ENCODE assay signal across 18 cellular contexts in the genomic region with DNA sequence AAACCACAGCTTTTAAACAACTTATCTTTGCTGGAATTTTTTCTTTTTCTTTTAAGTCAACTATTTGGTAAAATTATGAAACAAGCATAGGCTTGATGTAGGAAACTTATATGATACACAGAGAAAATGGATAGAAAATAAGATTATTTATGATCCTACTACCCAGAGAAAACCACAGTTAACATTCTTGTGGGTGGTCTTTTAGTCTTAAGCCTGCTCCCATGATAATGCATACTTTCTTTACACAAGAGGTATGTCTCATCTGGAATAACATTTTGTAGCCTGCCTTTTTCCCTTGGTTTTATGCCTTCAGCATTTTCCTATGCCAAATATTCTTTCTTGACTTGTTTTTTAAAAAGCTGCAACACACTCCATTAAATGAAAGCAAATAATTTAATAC. TPM values are rescaled to one million over a fixed set of nuclear protein-coding genes. Genes with fewer than 3 reads are reported as not detected.
DNase-seq lines count a peak whose midpoint lies in the region; ATAC-seq and TF ChIP-seq lines count a peak whose summit lies in the region.
"Had no signal": no experiment of that assay in that cellular context is flagged by ENCODE, and none has a peak within 500 bp of the region (broad histone marks: within the 10 kb centered on the region; RNA-seq: fewer than 3 reads in every experiment).

No MANE protein-coding gene starts in this region.

- H3K36me3 ChIP-seq in RWPE2 (ENCODE audit: low read depth), result no peaks in the 10 kb centered on the region
- no peaks in the 10 kb centered on the region for H3K36me3 ChIP-seq in osteoblast (ENCODE audit: insufficient read depth, low read length)
- no peaks in the 10 kb centered on the region for H3K36me3 ChIP-seq in heart left ventricle

- no peaks in the 10 kb centered on the region for H3K79me2 ChIP-seq in osteoblast (ENCODE audit: insufficient read depth, low read length)

- DNase-seq in AG10803 (ENCODE audit: low read depth) (peak; percentile 46), RWPE2 (ENCODE audit: low spot score) (no peak), fibroblast of the aortic adventitia (ENCODE audit: low read depth) (peak; percentile 34), osteoblast (ENCODE audit: insufficient read length, low spot score, missing footprints) (no peak), heart left ventricle (no peak), NCI-H2196 (lab: John Stamatoyannopoulos, UW; ENCODE audit: unreplicated experiment) (no peak), GM10266 (ENCODE audit: extremely low spot score) (no peak)
- DNase-seq: ACHN; AML-193; CD4-positive, alpha-beta T cell; DMS153; DMS79 treated with DMSO at 0.1 percent for 48 hours; GF-D8; HCEC 1CT had no signal

- no peak overlapping the region for H2AFZ ChIP-seq in osteoblast (ENCODE audit: low read length)
- H2AFZ ChIP-seq: GM23338 had no signal

- no peaks in the 10 kb centered on the region for H4K20me1 ChIP-seq in osteoblast (ENCODE audit: insufficient read depth, low read length)

- no peak overlapping the region for H3K4me2 ChIP-seq in osteoblast (ENCODE audit: insufficient read depth, low read length)
- H3K4me2 ChIP-seq: GM23338 had no signal

- H3K27ac ChIP-seq in RWPE2 (ENCODE audit: poor library complexity, severe bottlenecking) (peak overlapping the region; percentile 62), osteoblast (ENCODE audit: low read depth, low read length) (peak overlapping the region; percentile 9), heart left ventricle (no peak overlapping the region)
- H3K27ac ChIP-seq: C4-2B, HL-60 had no signal

- TF ChIP-seq POLR2A in heart left ventricle (IDR thresholded peaks at IDR 0.05), result no peak

- TF ChIP-seq CTCF in AG10803 (conservative IDR thresholded peaks at IDR 0.05; ENCODE audit: low read length) (no peak), RWPE2 (IDR thresholded peaks at IDR 0.05; ENCODE audit: poor library complexity, severe bottlenecking) (no peak), fibroblast of the aortic adventitia (IDR thresholded peaks at IDR 0.05; ENCODE audit: insufficient read depth, low read length) (no peak), osteoblast (IDR thresholded peaks at IDR 0.05; ENCODE audit: extremely low read depth, low read depth, low read length) (no peak), heart left ventricle (IDR thresholded peaks at IDR 0.05) (no peak), GM10266 (IDR thresholded peaks at IDR 0.05; ENCODE audit: control insufficient read depth, insufficient read depth, low read depth, missing control alignments) (no peak)

- H3K27me3 ChIP-seq in RWPE2 (ENCODE audit: insufficient read depth, poor library complexity, severe bottlenecking) (no peaks in the 10 kb centered on the region), osteoblast (ENCODE audit: insufficient read depth, low read length) (no peaks in the 10 kb centered on the region), heart left ventricle (peaks cover 0 to 5% (median 0%) of the 10 kb centered on the region in 9 donors)

- intact Hi-C loops in heart left ventricle (cut with DNase I), result no loop called here

- H3K4me1 ChIP-seq in RWPE2 (ENCODE audit: insufficient read depth, poor library complexity, severe bottlenecking), result peaks cover 16% of the 10 kb centered on the region
- peaks cover 21% of the 10 kb centered on the region for H3K4me1 ChIP-seq in osteoblast (ENCODE audit: insufficient read depth, low read length)
- H3K4me1 ChIP-seq in heart left ventricle, result no peaks in the 10 kb centered on the region

- ATAC-seq in RWPE2 (ENCODE audit: low read depth), result no peak
- ATAC-seq in heart left ventricle, result no peak
- ATAC-seq: GM12878, GM23338 had no signal

- H3K9me3 ChIP-seq in RWPE2 (ENCODE audit: severe bottlenecking), result no peaks in the 10 kb centered on the region
- H3K9me3 ChIP-seq in osteoblast (ENCODE audit: low read depth, low read length), result no peaks in the 10 kb centered on the region
- H3K9me3 ChIP-seq in heart left ventricle, result peaks cover 0 to 12% (median 0%) of the 10 kb centered on the region in 12 donors

- H3K4me3 ChIP-seq in AG10803 (ENCODE audit: low read length), result no peak overlapping the region
- no peak overlapping the region for H3K4me3 ChIP-seq in RWPE2 (ENCODE audit: severe bottlenecking)
- H3K4me3 ChIP-seq in fibroblast of the aortic adventitia (ENCODE audit: low read depth, low read length), result no peak overlapping the region
- H3K4me3 ChIP-seq in osteoblast (ENCODE audit: insufficient read depth, low read length), result no peak overlapping the region
- no peak overlapping the region for H3K4me3 ChIP-seq in heart left ventricle
- H3K4me3 ChIP-seq: GM12878, GM23338 had no signal

RNA-seq across cellular contexts. Expression of a gene that starts 21.4 kb away (rescaled TPM):
- 7.5 TPM in 1 of 2 replicates, not detected in the other for total RNA-seq in fibroblast of the aortic adventitia (ENCODE audit: low replicate concordance)
- total RNA-seq in osteoblast, result 8.0 and 16.5 TPM in 2 replicates
- total RNA-seq in heart left ventricle, result under 1 TPM in 1 of 9 donors, not detected in 8; 0.29 TPM
- not detected for polyA plus RNA-seq in heart left ventricle
- total RNA-seq: CD4-positive, alpha-beta T cell had no signal

Comparison
In these comparisons a context has a peak if more than half of its experiments do, and no peak if none do; other contexts are left out.
1. DNase-seq: peak in AG10803 (single experiment) and fibroblast of the aortic adventitia (single experiment); none in RWPE2 (single experiment), osteoblast (single experiment), heart left ventricle (0 of 5), NCI-H2196 (single experiment) and GM10266 (single experiment).
2. H3K27ac ChIP-seq: peak in RWPE2 (single experiment) and osteoblast (single experiment); none in heart left ventricle (0 of 12).